7 cellular contexts compared by ENCODE assay signal in genomic region chr14:90815567-90815816, GRCh38. TPM values are rescaled to one million over a fixed set of nuclear protein-coding genes. Genes with fewer than 3 reads are reported as not detected.
A peak's percentile ranks its signal among the peaks of the same experiment; 100 is the strongest.
DNase-seq lines count a peak whose midpoint lies in the region; ATAC-seq, FAIRE-seq and TF ChIP-seq lines count a peak whose summit lies in the region.

No MANE protein-coding gene starts in this region.

- no peaks in the 10 kb centered on the region for H3K36me3 Mint-ChIP-seq in activated naive CD8-positive, alpha-beta T cell treated with anti-CD3 and anti-CD28 coated beads, Interleukin-2, amount 10 ng/mL, durations not matched to agents 7 days and 5 days
- no peaks in the 10 kb centered on the region for H3K36me3 Mint-ChIP-seq in stimulated activated naive B cell treated with anti-CD40 and anti-IgM and Interleukin-4, amounts not matched to agents 10 μg/mL and 1 μg/mL and 100 μg/mL, for 72 hours

- peak overlapping the region; percentile 64 for H3K9ac ChIP-seq in HUES6 (ENCODE audit: low read length)

- H3K4me3 Mint-ChIP-seq in activated naive CD8-positive, alpha-beta T cell treated with anti-CD3 and anti-CD28 coated beads, Interleukin-2, amount 10 ng/mL, durations not matched to agents 7 days and 5 days = peak overlapping the region; percentile 77
- peak overlapping the region; percentile 55 to 65 for H3K4me3 Mint-ChIP-seq in stimulated activated naive B cell treated with anti-CD40 and anti-IgM and Interleukin-4, amounts not matched to agents 10 μg/mL and 1 μg/mL and 100 μg/mL, for 72 hours

- H3K27me3 ChIP-seq in HUES6 (ENCODE audit: control insufficient read depth, insufficient read depth, low read length) (peaks cover 19% of the 10 kb centered on the region), kidney epithelial cell (ENCODE audit: control insufficient read depth, insufficient read depth, low read length) (no peaks in the 10 kb centered on the region)

- no peaks in the 10 kb centered on the region for H3K9me3 ChIP-seq in HUES6 (ENCODE audit: control insufficient read depth, insufficient read depth, low read depth, low read length)

- no peaks in the 10 kb centered on the region for H3K36me3 ChIP-seq in HUES6 (ENCODE audit: control insufficient read depth, insufficient read depth, low read length)
- no peaks in the 10 kb centered on the region for H3K36me3 ChIP-seq in kidney epithelial cell (ENCODE audit: control insufficient read depth, insufficient read depth, low read length)

- no peak for ATAC-seq in activated naive CD8-positive, alpha-beta T cell treated with anti-CD3 and anti-CD28 coated beads, Interleukin-2, amount 10 ng/mL, durations not matched to agents 7 days and 5 days (ENCODE audit: low read depth)
- no peak for ATAC-seq in stimulated activated naive B cell treated with anti-CD40 and anti-IgM and Interleukin-4, amounts not matched to agents 10 μg/mL and 1 μg/mL and 100 μg/mL, for 72 hours (replicated peaks)

- peaks cover 4% of the 10 kb centered on the region for H3K4me1 Mint-ChIP-seq in activated naive CD8-positive, alpha-beta T cell treated with anti-CD3 and anti-CD28 coated beads, Interleukin-2, amount 10 ng/mL, durations not matched to agents 7 days and 5 days
- peaks cover 3 to 12% of the 10 kb centered on the region in 2 donors for H3K4me1 Mint-ChIP-seq in stimulated activated naive B cell treated with anti-CD40 and anti-IgM and Interleukin-4, amounts not matched to agents 10 μg/mL and 1 μg/mL and 100 μg/mL, for 72 hours

- H3K27ac ChIP-seq in HUES6 (ENCODE audit: low read depth, low read length) = no peak overlapping the region

- peak overlapping the region; percentile 76 for H3K4me3 ChIP-seq in HUES6 (ENCODE audit: low read depth, low read length)
- H3K4me3 ChIP-seq in kidney epithelial cell (ENCODE audit: low read depth, low read length) = peak overlapping the region; percentile 78

- peaks cover 15% of the 10 kb centered on the region for H3K4me1 ChIP-seq in HUES6 (ENCODE audit: control insufficient read depth, insufficient read depth, low read length)

- H3K27ac Mint-ChIP-seq in activated naive CD8-positive, alpha-beta T cell treated with anti-CD3 and anti-CD28 coated beads, Interleukin-2, amount 10 ng/mL, durations not matched to agents 7 days and 5 days = peak overlapping the region; percentile 22
- H3K27ac Mint-ChIP-seq in stimulated activated naive B cell treated with anti-CD40 and anti-IgM and Interleukin-4, amounts not matched to agents 10 μg/mL and 1 μg/mL and 100 μg/mL, for 72 hours = no peak overlapping the region

- H3K27me3 Mint-ChIP-seq in activated naive CD8-positive, alpha-beta T cell treated with anti-CD3 and anti-CD28 coated beads, Interleukin-2, amount 10 ng/mL, durations not matched to agents 7 days and 5 days = peaks cover 31% of the 10 kb centered on the region
- H3K27me3 Mint-ChIP-seq in stimulated activated naive B cell treated with anti-CD40 and anti-IgM and Interleukin-4, amounts not matched to agents 10 μg/mL and 1 μg/mL and 100 μg/mL, for 72 hours = peaks cover 13 to 24% of the 10 kb centered on the region in 2 donors

- FAIRE-seq in GM19239 (lab: Jason Lieb, UNC) = no peak

- no peak for TF ChIP-seq CTCF in kidney epithelial cell (IDR thresholded peaks at IDR 0.05; ENCODE audit: insufficient read depth, low read length, poor library complexity, severe bottlenecking)

- no peaks in the 10 kb centered on the region for H3K9me3 Mint-ChIP-seq in activated naive CD8-positive, alpha-beta T cell treated with anti-CD3 and anti-CD28 coated beads, Interleukin-2, amount 10 ng/mL, durations not matched to agents 7 days and 5 days
- no peaks in the 10 kb centered on the region for H3K9me3 Mint-ChIP-seq in stimulated activated naive B cell treated with anti-CD40 and anti-IgM and Interleukin-4, amounts not matched to agents 10 μg/mL and 1 μg/mL and 100 μg/mL, for 72 hours

- POLR2A ChIA-PET in activated naive CD8-positive, alpha-beta T cell treated with anti-CD3 and anti-CD28 coated beads, Interleukin-2, amount 10 ng/mL, durations not matched to agents 7 days and 5 days (lab: Charles Lee) = no interaction called here

- DNase-seq in activated naive CD8-positive, alpha-beta T cell treated with anti-CD3 and anti-CD28 coated beads, Interleukin-2, amount 10 ng/mL, durations not matched to agents 7 days and 5 days = no peak
- no peak for DNase-seq in kidney epithelial cell (ENCODE audit: low read depth)
- no peak for DNase-seq in stimulated activated naive B cell treated with anti-CD40 and anti-IgM and Interleukin-4, amounts not matched to agents 10 μg/mL and 1 μg/mL and 100 μg/mL, for 72 hours
- no peak for DNase-seq in GM19239 (ENCODE audit: insufficient read length, low spot score)
- DNase-seq in Kasumi-1 (lab: John Stamatoyannopoulos, UW) = no peak
- no peak for DNase-seq in NCI-H128 (lab: John Stamatoyannopoulos, UW; ENCODE audit: unreplicated experiment)

RNA-seq across cellular contexts. Expression of gene TTC7B, which starts 0.7 kb away (rescaled TPM):
- 1 to 10 TPM; 5.9 to 6.6 TPM for total RNA-seq in activated naive CD8-positive, alpha-beta T cell treated with anti-CD3 and anti-CD28 coated beads, Interleukin-2, amount 10 ng/mL, durations not matched to agents 7 days and 5 days
- total RNA-seq in kidney epithelial cell = 46.0 and 69.5 TPM in 2 replicates
